In genomic region chr22:36343070-36343719, GRCh38 we compare ENCODE assay signal across 9 cellular contexts. TPM values are rescaled to one million over a fixed set of nuclear protein-coding genes. Genes with fewer than 3 reads are reported as not detected.
DNase-seq lines count a peak whose midpoint lies in the region; ATAC-seq and TF ChIP-seq lines count a peak whose summit lies in the region.
"Had no signal": no experiment of that assay in that cellular context is flagged by ENCODE, and none has a peak within 500 bp of the region (broad histone marks: within the 10 kb centered on the region; RNA-seq: fewer than 3 reads in every experiment).

No MANE protein-coding gene starts in this region.

- H3K27me3 ChIP-seq in lower lobe of right lung (ENCODE audit: low read depth): no peaks in the 10 kb centered on the region
- no peaks in the 10 kb centered on the region for H3K27me3 ChIP-seq in suprapubic skin
- H3K27me3 ChIP-seq: brain microvascular endothelial cell had no signal

- H3K36me3 ChIP-seq in lower lobe of right lung (peaks cover 96% of the 10 kb centered on the region), suprapubic skin (peaks cover 58% of the 10 kb centered on the region)

- H3K4me3 Mint-ChIP-seq in activated CD4-positive, alpha-beta T cell treated with anti-CD3 and anti-CD28 coated beads, Interleukin-2, amount 10 ng/mL, durations not matched to agents 24 days and 14 days: peak overlapping the region; percentile 57
- peak overlapping the region; percentile 73 for H3K4me3 Mint-ChIP-seq in activated naive CD8-positive, alpha-beta T cell treated with anti-CD3 and anti-CD28 coated beads, Interleukin-2, amount 50 U/mL, for 24 hours

- H3K36me3 Mint-ChIP-seq in activated CD4-positive, alpha-beta T cell treated with anti-CD3 and anti-CD28 coated beads, Interleukin-2, amount 10 ng/mL, durations not matched to agents 24 days and 14 days (ENCODE audit: low read depth): peaks cover 69% of the 10 kb centered on the region
- H3K36me3 Mint-ChIP-seq in activated naive CD8-positive, alpha-beta T cell treated with anti-CD3 and anti-CD28 coated beads, Interleukin-2, amount 50 U/mL, for 24 hours (ENCODE audit: low read depth): peaks cover 73% of the 10 kb centered on the region

- peak overlapping the region; percentile 34 for H3K27ac ChIP-seq in lower lobe of right lung
- H3K27ac ChIP-seq in suprapubic skin: peak overlapping the region; percentile 74
- H3K27ac ChIP-seq: brain microvascular endothelial cell had no signal

- no peaks in the 10 kb centered on the region for H3K27me3 Mint-ChIP-seq in activated CD4-positive, alpha-beta T cell treated with anti-CD3 and anti-CD28 coated beads, Interleukin-2, amount 10 ng/mL, durations not matched to agents 24 days and 14 days
- no peaks in the 10 kb centered on the region for H3K27me3 Mint-ChIP-seq in activated naive CD8-positive, alpha-beta T cell treated with anti-CD3 and anti-CD28 coated beads, Interleukin-2, amount 50 U/mL, for 24 hours

- DNase-seq in activated CD4-positive, alpha-beta T cell treated with anti-CD3 and anti-CD28 coated beads, Interleukin-2, amount 10 ng/mL, durations not matched to agents 24 days and 14 days: no peak
- DNase-seq in activated CD4-positive, alpha-beta T cell treated with anti-CD3 and anti-CD28 coated beads for 48 hours: no peak
- DNase-seq in activated naive CD8-positive, alpha-beta T cell treated with anti-CD3 and anti-CD28 coated beads, Interleukin-2, amount 50 U/mL, for 24 hours: no peak
- no peak for DNase-seq in lower lobe of right lung
- DNase-seq in suprapubic skin (ENCODE audit: low spot score in 2 of 2): no peak
- DNase-seq in KG1 (lab: John Stamatoyannopoulos, UW): no peak
- DNase-seq in COR-L47 (lab: John Stamatoyannopoulos, UW): no peak
- DNase-seq: brain microvascular endothelial cell had no signal

- no peaks in the 10 kb centered on the region for H3K9me3 Mint-ChIP-seq in activated CD4-positive, alpha-beta T cell treated with anti-CD3 and anti-CD28 coated beads, Interleukin-2, amount 10 ng/mL, durations not matched to agents 24 days and 14 days
- no peaks in the 10 kb centered on the region for H3K9me3 Mint-ChIP-seq in activated naive CD8-positive, alpha-beta T cell treated with anti-CD3 and anti-CD28 coated beads, Interleukin-2, amount 50 U/mL, for 24 hours

- peaks cover 67% of the 10 kb centered on the region for H3K4me1 Mint-ChIP-seq in activated CD4-positive, alpha-beta T cell treated with anti-CD3 and anti-CD28 coated beads, Interleukin-2, amount 10 ng/mL, durations not matched to agents 24 days and 14 days
- H3K4me1 Mint-ChIP-seq in activated naive CD8-positive, alpha-beta T cell treated with anti-CD3 and anti-CD28 coated beads, Interleukin-2, amount 50 U/mL, for 24 hours: peaks cover 95% of the 10 kb centered on the region

- peaks cover 95% of the 10 kb centered on the region for H3K4me1 ChIP-seq in lower lobe of right lung
- H3K4me1 ChIP-seq in suprapubic skin: peaks cover 72% of the 10 kb centered on the region

- intact Hi-C loops in activated CD4-positive, alpha-beta T cell treated with anti-CD3 and anti-CD28 coated beads, Interleukin-2, amount 10 ng/mL, durations not matched to agents 24 days and 14 days (cut with micrococcal nuclease): no loop called here
- intact Hi-C loops in lower lobe of right lung (cut with DNase I): no loop called here

- WGBS in suprapubic skin: 73% methylated on average over 5 of the region's 5 CpGs

- TF ChIP-seq CTCF in lower lobe of right lung (IDR thresholded peaks at IDR 0.05): no peak
- no peak for TF ChIP-seq CTCF in suprapubic skin (IDR thresholded peaks at IDR 0.05)

- TF ChIP-seq POLR2A in suprapubic skin (IDR thresholded peaks at IDR 0.05): no peak

- TF ChIP-seq EP300 in suprapubic skin (IDR thresholded peaks at IDR 0.05): no peak

- peak overlapping the region; percentile 91 for H3K27ac Mint-ChIP-seq in activated CD4-positive, alpha-beta T cell treated with anti-CD3 and anti-CD28 coated beads, Interleukin-2, amount 10 ng/mL, durations not matched to agents 24 days and 14 days
- H3K27ac Mint-ChIP-seq in activated naive CD8-positive, alpha-beta T cell treated with anti-CD3 and anti-CD28 coated beads, Interleukin-2, amount 50 U/mL, for 24 hours: peak overlapping the region; percentile 99

- no peak overlapping the region for H3K4me3 ChIP-seq in lower lobe of right lung
- no peak overlapping the region for H3K4me3 ChIP-seq in suprapubic skin

- H3K9me3 ChIP-seq in lower lobe of right lung (no peaks in the 10 kb centered on the region), suprapubic skin (no peaks in the 10 kb centered on the region)

- ATAC-seq in activated naive CD8-positive, alpha-beta T cell treated with anti-CD3 and anti-CD28 coated beads, Interleukin-2, amount 50 U/mL, for 24 hours: no peak
- no peak for ATAC-seq in lower lobe of right lung
- no peak for ATAC-seq in HG03520 (IDR thresholded peaks at IDR 0.05; ENCODE audit: unreplicated experiment)

RNA-seq across cellular contexts. Expression of gene MYH9, which starts 44.6 kb away (rescaled TPM):
- 625 and 633 TPM in 2 replicates for total RNA-seq in activated CD4-positive, alpha-beta T cell treated with anti-CD3 and anti-CD28 coated beads, Interleukin-2, amount 10 ng/mL, durations not matched to agents 24 days and 14 days
- total RNA-seq in lower lobe of right lung (659 TPM), suprapubic skin (100 to 1,000 TPM; 284 to 323 (median 294) TPM)
